25 cellular contexts compared by ENCODE assay signal in genomic region chr15:61764141-61764540, GRCh38.
DNase-seq lines count a peak whose midpoint lies in the region; ATAC-seq, FAIRE-seq and TF ChIP-seq lines count a peak whose summit lies in the region.
"Had no signal": no experiment of that assay in that cellular context is flagged by ENCODE, and none has a peak within 500 bp of the region (broad histone marks: within the 10 kb centered on the region; RNA-seq: fewer than 3 reads in every experiment).

No MANE protein-coding gene starts in this region.

- TF ChIP-seq EP300 in H1 (IDR thresholded peaks at IDR 0.05; ENCODE audit: borderline replicate concordance in 1 of 2, low read depth in 2 of 2, low read length in 2 of 2) = no peak

- H3K36me3 ChIP-seq in BLaER1 treated with 17β-estradiol and CSF1 and Interleukin-3, amounts not matched to agents 10 nM and 100 nM = no peaks in the 10 kb centered on the region
- H3K36me3 ChIP-seq in H1 (ENCODE audit: control insufficient read depth in 2 of 4, insufficient read depth in 4 of 4, low read length in 3 of 4) = no peaks in the 10 kb centered on the region
- no peaks in the 10 kb centered on the region for H3K36me3 ChIP-seq in mesendoderm (ENCODE audit: control insufficient read depth, insufficient read depth, low read length)
- no peaks in the 10 kb centered on the region for H3K36me3 ChIP-seq in Karpas-422 (ENCODE audit: insufficient read depth, low read length)
- H3K36me3 ChIP-seq: SJCRH30 had no signal

- no peak overlapping the region for H3K4me3 ChIP-seq in BLaER1 treated with 17β-estradiol and CSF1 and Interleukin-3, amounts not matched to agents 10 nM and 100 nM
- H3K4me3 ChIP-seq in H1 (ENCODE audit: extremely low read depth in 1 of 4, insufficient read depth in 2 of 4, low read depth in 3 of 4, low read length in 4 of 4) (no peak overlapping the region), foreskin fibroblast (ENCODE audit: low read depth in 1 of 2, low read length in 2 of 2) (no peak overlapping the region), mesendoderm (ENCODE audit: low read length) (no peak overlapping the region), Karpas-422 (ENCODE audit: low read length) (no peak overlapping the region)
- H3K4me3 ChIP-seq: GM12878, PC-9, SJCRH30 had no signal

- H3K27ac ChIP-seq in BLaER1 treated with 17β-estradiol and CSF1 and Interleukin-3, amounts not matched to agents 10 nM and 100 nM = peak overlapping the region in 9 of 11 experiments; percentile 62 to 85 (median 70); a peak in 14 of 22 replicates
- no peak overlapping the region for H3K27ac ChIP-seq in H1 (ENCODE audit: low read depth, low read length)
- H3K27ac ChIP-seq in mesendoderm (ENCODE audit: low read depth, low read length) = no peak overlapping the region
- H3K27ac ChIP-seq in Karpas-422 (ENCODE audit: low read length) = no peak overlapping the region
- H3K27ac ChIP-seq: PC-9, SJCRH30 had no signal

- H3K27me3 ChIP-seq in BLaER1 treated with 17β-estradiol and CSF1 and Interleukin-3, amounts not matched to agents 10 nM and 100 nM = no peaks in the 10 kb centered on the region
- no peaks in the 10 kb centered on the region for H3K27me3 ChIP-seq in H1 (replicated peaks in 1 of 4; ENCODE audit: control insufficient read depth in 3 of 4, extremely low read depth in 1 of 4, insufficient read depth in 3 of 4, low read length in 3 of 4)
- H3K27me3 ChIP-seq in mesendoderm (ENCODE audit: insufficient read depth, low read length, poor library complexity) = no peaks in the 10 kb centered on the region
- no peaks in the 10 kb centered on the region for H3K27me3 ChIP-seq in Karpas-422 (ENCODE audit: low read length)
- H3K27me3 ChIP-seq: SJCRH30 had no signal

- H3K9me2 ChIP-seq in Karpas-422 (replicated peaks; ENCODE audit: insufficient read depth, low read length) = no peaks in the 10 kb centered on the region

- H2BK12ac ChIP-seq in H1 (ENCODE audit: low read depth, low read length) = no peak overlapping the region

- POLR2A ChIA-PET in H1 (lab: Charles Lee; ENCODE audit: partially characterized antibody) = no interaction called here

- H3K56ac ChIP-seq in H1 (replicated peaks; ENCODE audit: insufficient read length, low read depth, low read length) = no peak overlapping the region
- no peak overlapping the region for H3K56ac ChIP-seq in mesendoderm (ENCODE audit: low read length)

- H3K79me1 ChIP-seq in H1 (ENCODE audit: low read depth, low read length) (no peaks in the 10 kb centered on the region), mesendoderm (ENCODE audit: low read length) (no peaks in the 10 kb centered on the region)

- H4K20me1 ChIP-seq in BLaER1 treated with 17β-estradiol and CSF1 and Interleukin-3, amounts not matched to agents 10 nM and 100 nM = no peaks in the 10 kb centered on the region
- H4K20me1 ChIP-seq in H1 (replicated peaks in 1 of 2; ENCODE audit: control insufficient read depth in 1 of 2, insufficient read depth in 2 of 2, low read length in 2 of 2) (no peaks in the 10 kb centered on the region), Karpas-422 (ENCODE audit: insufficient read depth, low read depth, low read length) (no peaks in the 10 kb centered on the region)

- CTCF ChIA-PET in H1 (lab: Charles Lee; ENCODE audit: partially characterized antibody) = interaction anchor here (1.4 kb wide), 2 partner anchors 11 to 69 kb away, joined by 3 read pairs; no protein-coding TSS in a partner anchor

- peaks cover 0 to 9% (median 0%) of the 10 kb centered on the region in 11 experiments; a peak in 5 of 22 replicates for H3K9me3 ChIP-seq in BLaER1 treated with 17β-estradiol and CSF1 and Interleukin-3, amounts not matched to agents 10 nM and 100 nM (replicated peaks in 1 of 11)
- H3K9me3 ChIP-seq in H1 (ENCODE audit: insufficient read depth in 2 of 2, low read depth in 1 of 2, low read length in 1 of 2) = no peaks in the 10 kb centered on the region
- no peaks in the 10 kb centered on the region for H3K9me3 ChIP-seq in Karpas-422 (ENCODE audit: low read length)
- H3K9me3 ChIP-seq: SJCRH30 had no signal

- H3K14ac ChIP-seq in H1 (ENCODE audit: insufficient read length) = no peak overlapping the region

- H3K23me2 ChIP-seq in H1 (ENCODE audit: low read depth, low read length) = no peaks in the 10 kb centered on the region

- DNase-seq in OCI-M1 (lab: John Stamatoyannopoulos, UW) (peak; percentile 53), H1 (ENCODE audit: low read depth in 1 of 2, low spot score in 2 of 2) (no peak), foreskin fibroblast (peak; percentile 63 to 75), mesendoderm (no peak), NCI-H1105 treated with DMSO at 0.1 percent for 48 hours (lab: John Stamatoyannopoulos, UW) (no peak), Karpas-422 (no peak)
- DNase-seq: CD4-positive, alpha-beta T cell; COR-L47; DMS53; H7; KBM-7; NCI-H1092; NCI-H1436; NCI-H187 treated with DMSO at 0.1 percent for 48 hours; NCI-H524; NCI-H774; NK-92 treated with Interleukin-12 subunit alpha and Interleukin-12 subunit beta, amount 100 ng/mL, for 24 hours; PC-9; SJCRH30 had no signal

- H4K8ac ChIP-seq in H1 (ENCODE audit: extremely low read depth, insufficient read depth, low read length) = no peak overlapping the region
- no peak overlapping the region for H4K8ac ChIP-seq in mesendoderm (ENCODE audit: low read depth, low read length)

- H2AK5ac ChIP-seq in H1 (ENCODE audit: low read depth, low read length) (0 out of 2 replicates have a peak overlapping the region, but pooled peaks have one; percentile 4), mesendoderm (ENCODE audit: low read length) (no peak overlapping the region)

- H2AFZ ChIP-seq in H1 (ENCODE audit: low read length) (peak overlapping the region; percentile 67), Karpas-422 (ENCODE audit: low read length) (no peak overlapping the region)
- H2AFZ ChIP-seq: PC-9 had no signal

- H3K18ac ChIP-seq in H1 (ENCODE audit: extremely low read depth, low read length) (no peak overlapping the region; the same call in 1 of the 2 replicates), mesendoderm (ENCODE audit: low read length) (no peak overlapping the region)

- H2BK15ac ChIP-seq in H1 (ENCODE audit: low read length) (no peak overlapping the region), mesendoderm (replicated peaks; ENCODE audit: low read depth) (no peak overlapping the region)

- H2BK20ac ChIP-seq in H1 (ENCODE audit: low read length) = no peak overlapping the region

- 76% methylated on average over 3 of the region's 3 CpGs; no CpG with 5 or more reads in 1 of the 2 experiments for WGBS in H1 (ENCODE audit: extremely low coverage in 1 of 2, insufficient coverage in 1 of 2, insufficient read length in 1 of 2, insufficient replicate concordance in 2 of 2, low coverage in 1 of 2, low lambda C conversion rate in 2 of 2, missing lambda C conversion rate in 1 of 2), 2 experiments
- no CpG with 5 or more reads among the region's 3 CpGs for WGBS in mesendoderm (ENCODE audit: extremely low coverage, insufficient coverage, low lambda C conversion rate)

- H3K23ac ChIP-seq in H1 (ENCODE audit: insufficient read length) (no peak overlapping the region), mesendoderm (ENCODE audit: low read length) (no peak overlapping the region)

- no peak for ATAC-seq in GM21528 (IDR thresholded peaks at IDR 0.05; ENCODE audit: low FRiP score, unreplicated experiment)
- ATAC-seq: GM12878, Right ventricle myocardium inferior, SK-N-SH treated with all-trans-retinoic acid at 6 μM for 48 hours had no signal

- FAIRE-seq in H1 (lab: Jason Lieb, UNC) = no peak
- FAIRE-seq: G401.6, GM12878 had no signal

- H4K5ac ChIP-seq in H1 (ENCODE audit: insufficient read length, low read depth, low read length) (no peak overlapping the region), mesendoderm (ENCODE audit: low read length) (no peak overlapping the region)

- no peak for TF ChIP-seq CTCF in H1 (IDR thresholded peaks at IDR 0.05; ENCODE audit: control extremely low read depth in 1 of 3, insufficient read depth in 1 of 3, low read depth in 1 of 3, low read length in 3 of 3)
- no peak for TF ChIP-seq CTCF in foreskin fibroblast (IDR thresholded peaks at IDR 0.05; ENCODE audit: low read depth, low read length)

- peak overlapping the region; percentile 58 to 81 (median 71); a peak in 21 of 22 replicates for H3K4me2 ChIP-seq in BLaER1 treated with 17β-estradiol and CSF1 and Interleukin-3, amounts not matched to agents 10 nM and 100 nM
- H3K4me2 ChIP-seq in H1 (ENCODE audit: insufficient read depth in 1 of 2, low read depth in 2 of 2, low read length in 2 of 2) (no peak overlapping the region), mesendoderm (ENCODE audit: low read length) (no peak overlapping the region), Karpas-422 (ENCODE audit: low read depth, low read length, poor library complexity, severe bottlenecking) (no peak overlapping the region)
- H3K4me2 ChIP-seq: PC-9 had no signal

- TF ChIP-seq RAD21 in H1 (IDR thresholded peaks at IDR 0.05 in 1 of 2, conservative IDR thresholded peaks at IDR 0.05 in 1 of 2; ENCODE audit: low read depth in 2 of 2, low read length in 2 of 2) = no peak

- no peak for TF ChIP-seq POLR2A in H1 (IDR thresholded peaks at IDR 0.05; ENCODE audit: control extremely low read depth in 1 of 2, low read depth in 2 of 2, low read length in 2 of 2)

- H2BK5ac ChIP-seq in H1 (ENCODE audit: low read depth, low read length) (no peak overlapping the region), mesendoderm (ENCODE audit: low read length) (no peak overlapping the region)

- no peak overlapping the region for H3K9ac ChIP-seq in BLaER1 treated with 17β-estradiol and CSF1 and Interleukin-3, amounts not matched to agents 10 nM and 100 nM
- H3K9ac ChIP-seq in H1 (replicated peaks in 1 of 4; ENCODE audit: extremely low read depth in 1 of 4, low read depth in 3 of 4, low read length in 3 of 4) = no peak overlapping the region
- no peak overlapping the region for H3K9ac ChIP-seq in mesendoderm (ENCODE audit: low read length)
- H3K9ac ChIP-seq in Karpas-422 (ENCODE audit: low read length) = no peak overlapping the region

- H4K91ac ChIP-seq in H1 (replicated peaks; ENCODE audit: insufficient read length, low read length) = no peak overlapping the region

- H3K4ac ChIP-seq in H1 (replicated peaks; ENCODE audit: insufficient read length, low read depth, low read length) (no peak overlapping the region), mesendoderm (ENCODE audit: low read depth, low read length) (no peak overlapping the region)

- H2BK120ac ChIP-seq in H1 (replicated peaks; ENCODE audit: low read depth, low read length) (no peak overlapping the region), mesendoderm (ENCODE audit: low read depth, low read length) (no peak overlapping the region)

- H3K79me2 ChIP-seq in H1 (ENCODE audit: control insufficient read depth in 1 of 2, insufficient read depth in 2 of 2, low read length in 2 of 2) (no peaks in the 10 kb centered on the region), mesendoderm (ENCODE audit: control insufficient read depth, insufficient read depth, low read length) (no peaks in the 10 kb centered on the region), Karpas-422 (ENCODE audit: low read length) (no peaks in the 10 kb centered on the region)

- H3K4me1 ChIP-seq in BLaER1 treated with 17β-estradiol and CSF1 and Interleukin-3, amounts not matched to agents 10 nM and 100 nM = peaks cover 19 to 40% (median 30%) of the 10 kb centered on the region in 10 experiments
- H3K4me1 ChIP-seq in H1 (replicated peaks in 1 of 4; ENCODE audit: control insufficient read depth in 3 of 4, insufficient read depth in 4 of 4, low read length in 3 of 4) (peaks cover 0 to 2% (median 0%) of the 10 kb centered on the region in 4 experiments; a peak in 1 of 7 replicates), mesendoderm (ENCODE audit: control insufficient read depth, low read depth, low read length) (no peaks in the 10 kb centered on the region), Karpas-422 (ENCODE audit: low read length) (no peaks in the 10 kb centered on the region)
- H3K4me1 ChIP-seq: SJCRH30 had no signal

Comparison
In these comparisons a context has a peak if more than half of its experiments do, and no peak if none do; other contexts are left out.
1. H3K27ac ChIP-seq: peak in BLaER1 treated with 17β-estradiol and CSF1 and Interleukin-3, amounts not matched to agents 10 nM and 100 nM (9 of 11); none in H1 (single experiment), mesendoderm (single experiment) and Karpas-422 (single experiment).
2. H3K4me2 ChIP-seq: peak in BLaER1 treated with 17β-estradiol and CSF1 and Interleukin-3, amounts not matched to agents 10 nM and 100 nM (11 of 11); none in H1 (0 of 2), mesendoderm (single experiment) and Karpas-422 (single experiment).
3. DNase-seq: peak in OCI-M1 (single experiment) and foreskin fibroblast (2 of 2); none in H1 (0 of 2), mesendoderm (single experiment), NCI-H1105 treated with DMSO at 0.1 percent for 48 hours (single experiment) and Karpas-422 (single experiment).